In genomic region chr10:98950106-98950505, GRCh38 we compare ENCODE assay signal across 25 cellular contexts.
"Had no signal": no experiment of that assay in that cellular context is flagged by ENCODE, and none has a peak within 500 bp of the region (broad histone marks: within the 10 kb centered on the region; RNA-seq: fewer than 3 reads in every experiment).

No MANE protein-coding gene starts in this region.

- H3K27ac ChIP-seq: colonic mucosa, VCaP had no signal

- DNase-seq: activated CD4-positive, alpha-beta memory T cell treated with anti-CD3 and anti-CD28 coated beads for 36 hours; activated CD4-positive, alpha-beta T cell treated with anti-CD3 and anti-CD28 coated beads, Interleukin-2, amount 10 ng/mL, durations not matched to agents 7 days and 5 days; activated CD4-positive, CD25-positive, alpha-beta regulatory T cell; activated gamma-delta T cell; activated naive CD4-positive, alpha-beta T cell treated with anti-CD3 and anti-CD28 coated beads for 36 hours; activated naive CD8-positive, alpha-beta T cell treated with anti-CD3 and anti-CD28 coated beads for 36 hours; activated T-cell treated with anti-CD3 and anti-CD28 coated beads for 4 hours; activated T-cell treated with anti-CD3 and anti-CD28 coated beads, Interleukin-2, amount 50 U/mL, for 48 hours; anterior cingulate cortex; caudate nucleus; colonic mucosa; Kasumi-1; NCI-H1105 treated with DMSO at 0.1 percent for 48 hours; NCI-H1436 treated with DMSO at 0.1 percent for 48 hours; NCI-H187 treated with DMSO at 0.1 percent for 48 hours; NCI-H2081 treated with DMSO at 0.1 percent for 48 hours; NCI-H446; NCI-H526; NCI-H774; NK-92 treated with Interleukin-12 subunit alpha and Interleukin-12 subunit beta, amount 100 ng/mL, for 24 hours; PC-3; SHP77 treated with DMSO at 0.1 percent for 48 hours had no signal

- ATAC-seq: activated T-helper 17 cell treated with anti-CD3 and anti-CD28 coated beads, Interleukin-2, amount 50 U/mL, for 72 hours; PC-3 had no signal

- H3K4me1 ChIP-seq: colonic mucosa had no signal

- H3K4me3 ChIP-seq: colonic mucosa had no signal

- H3K9me3 ChIP-seq: colonic mucosa had no signal

- H3K36me3 ChIP-seq: colonic mucosa had no signal

- FAIRE-seq: RCC 7860 had no signal

- H3K27me3 ChIP-seq: colonic mucosa had no signal
